Comparison of ENCODE assay signal across 1 cellular context in genomic region chr1:228109073-228109961, GRCh38.
TF ChIP-seq lines count a peak whose summit lies in the region.

MRPL55 (minus strand) TSS chr1:228109299; CDS start chr1:228108260, 1,039 bp downstream.

TF ChIP-seq in HepG2, 621 proteins besides CTCF, POLR2A, EP300 and RAD21 (continued from another document and continues in another):
- TF ChIP-seq ZNF589 (CRISPR knock-in tag; conservative IDR thresholded peaks at IDR 0.05) (peak; percentile 85; the same call in 1 of the 2 replicates), ZFP1 (CRISPR knock-in tag; IDR thresholded peaks at IDR 0.05) (peak; percentile 56; the same call in 1 of the 2 replicates), MLLT10 (CRISPR knock-in tag; IDR thresholded peaks at IDR 0.05) (no peak), NR3C1 (CRISPR knock-in tag; IDR thresholded peaks at IDR 0.05) (no peak), CENPT (CRISPR knock-in tag; IDR thresholded peaks at IDR 0.05; ENCODE audit: low read depth) (no peak; the same call in 1 of the 2 replicates), RELA (CRISPR knock-in tag; IDR thresholded peaks at IDR 0.05) (no peak; the same call in 1 of the 2 replicates), BCL6 (CRISPR knock-in tag; IDR thresholded peaks at IDR 0.05) (peak; percentile 58), PLRG1 (conservative IDR thresholded peaks at IDR 0.05) (no peak), FOXP4 (CRISPR knock-in tag; IDR thresholded peaks at IDR 0.05) (peak; percentile 41; the same call in 1 of the 2 replicates), ASH2L (IDR thresholded peaks at IDR 0.05; ENCODE audit: insufficient read length, low read depth, low read length) (peak; percentile 66), CBX5 (CRISPR knock-in tag; IDR thresholded peaks at IDR 0.05; ENCODE audit: borderline replicate concordance) (peak; percentile 64; the same call in 1 of the 2 replicates), YY1 (IDR thresholded peaks at IDR 0.05; ENCODE audit: insufficient read depth, insufficient replicate concordance, low read depth, low read length) (peak; percentile 46), CHCHD3 (CRISPR knock-in tag; IDR thresholded peaks at IDR 0.05) (0 out of 2 replicates have a peak, but pooled peaks have one; percentile 66), ZNF230 (CRISPR knock-in tag; IDR thresholded peaks at IDR 0.05) (peak; percentile 79; the same call in 1 of the 2 replicates), ZSCAN31 (CRISPR knock-in tag; IDR thresholded peaks at IDR 0.05; ENCODE audit: low read depth) (peak; percentile 87; the same call in 1 of the 2 replicates), ZNF512 (CRISPR knock-in tag; IDR thresholded peaks at IDR 0.05) (no peak; the same call in 1 of the 2 replicates), SP1 (IDR thresholded peaks at IDR 0.05) (peak; percentile 82; the same call in 1 of the 2 replicates), SP1 (CRISPR knock-in tag; IDR thresholded peaks at IDR 0.05) (peak; percentile 99), BCLAF1 (IDR thresholded peaks at IDR 0.05) (no peak), CBFB (CRISPR knock-in tag; IDR thresholded peaks at IDR 0.05) (peak; percentile 90), SMAD1 (CRISPR knock-in tag; IDR thresholded peaks at IDR 0.05; ENCODE audit: borderline replicate concordance, low read depth) (peak; percentile 88; the same call in 1 of the 2 replicates), FOXO1 (CRISPR knock-in tag; IDR thresholded peaks at IDR 0.05) (0 out of 2 replicates have a peak, but pooled peaks have one; percentile 27), ZFP91 (CRISPR knock-in tag; IDR thresholded peaks at IDR 0.05; ENCODE audit: borderline replicate concordance) (peak; percentile 83; the same call in 1 of the 2 replicates), ZNF746 (CRISPR knock-in tag; IDR thresholded peaks at IDR 0.05) (no peak), KLF11 (CRISPR knock-in tag; IDR thresholded peaks at IDR 0.05) (no peak), ARID5B (CRISPR knock-in tag; IDR thresholded peaks at IDR 0.05) (peak; percentile 46), ZNF790 (CRISPR knock-in tag; IDR thresholded peaks at IDR 0.05; ENCODE audit: borderline replicate concordance) (no peak; the same call in 1 of the 2 replicates), ZNF839 (CRISPR knock-in tag; IDR thresholded peaks at IDR 0.05; ENCODE audit: borderline replicate concordance) (no peak), HMGA1 (CRISPR knock-in tag; conservative IDR thresholded peaks at IDR 0.05) (no peak), ZNF33A (CRISPR knock-in tag; IDR thresholded peaks at IDR 0.05; ENCODE audit: borderline replicate concordance) (peak; percentile 70; the same call in 1 of the 2 replicates), FUBP1 (CRISPR knock-in tag; IDR thresholded peaks at IDR 0.05; ENCODE audit: borderline replicate concordance) (peak; percentile 70; the same call in 1 of the 2 replicates), MTF1 (CRISPR knock-in tag; IDR thresholded peaks at IDR 0.05) (no peak), ZSCAN30 (CRISPR knock-in tag; IDR thresholded peaks at IDR 0.05) (0 out of 2 replicates have a peak, but pooled peaks have one; percentile 19), ZNF225 (CRISPR knock-in tag; IDR thresholded peaks at IDR 0.05) (peak; percentile 78), CEBPB (IDR thresholded peaks at IDR 0.05; ENCODE audit: borderline replicate concordance, low read depth, low read length) (peak; percentile 84), FOXA3 (CRISPR knock-in tag; IDR thresholded peaks at IDR 0.05) (peak; percentile 56), ZSCAN9 (CRISPR knock-in tag; IDR thresholded peaks at IDR 0.05; ENCODE audit: borderline replicate concordance) (0 out of 2 replicates have a peak, but pooled peaks have one; percentile 22), FOXP1 (IDR thresholded peaks at IDR 0.05) (no peak), FOXP1 (CRISPR knock-in tag; IDR thresholded peaks at IDR 0.05) (no peak), NCOA2 (CRISPR knock-in tag; IDR thresholded peaks at IDR 0.05) (peak; percentile 28; the same call in 1 of the 2 replicates), ZNF367 (CRISPR knock-in tag; IDR thresholded peaks at IDR 0.05; ENCODE audit: borderline replicate concordance) (no peak), ZHX1 (CRISPR knock-in tag; IDR thresholded peaks at IDR 0.05; ENCODE audit: low read depth) (peak; percentile 99), DPF2 (CRISPR knock-in tag; IDR thresholded peaks at IDR 0.05; ENCODE audit: borderline replicate concordance, low read depth) (peak; percentile 55; the same call in 1 of the 2 replicates), ZNF607 (CRISPR knock-in tag; IDR thresholded peaks at IDR 0.05; ENCODE audit: borderline replicate concordance) (peak; percentile 72; the same call in 1 of the 2 replicates), CERS6 (CRISPR knock-in tag; IDR thresholded peaks at IDR 0.05) (no peak), JUN (CRISPR knock-in tag; IDR thresholded peaks at IDR 0.05) (peak; percentile 87; the same call in 1 of the 2 replicates), FOXM1 (CRISPR knock-in tag; IDR thresholded peaks at IDR 0.05) (no peak), ZBTB7B (CRISPR knock-in tag; IDR thresholded peaks at IDR 0.05) (peak; percentile 31; the same call in 1 of the 2 replicates)
